Comparison of ENCODE assay signal across 9 cellular contexts in genomic region chr10:484441-484924, GRCh38.
DNase-seq lines count a peak whose midpoint lies in the region; ATAC-seq and TF ChIP-seq lines count a peak whose summit lies in the region.
"Had no signal": no experiment of that assay in that cellular context is flagged by ENCODE, and none has a peak within 500 bp of the region (broad histone marks: within the 10 kb centered on the region; RNA-seq: fewer than 3 reads in every experiment).

No MANE protein-coding gene starts in this region.

- H3K4me1 Mint-ChIP-seq in activated naive CD4-positive, alpha-beta T cell treated with anti-CD3 and anti-CD28 coated beads, Interleukin-2, amount 10 ng/mL, durations not matched to agents 7 days and 5 days = peaks cover 20% of the 10 kb centered on the region

- peak overlapping the region; percentile 80 for H3K4me3 Mint-ChIP-seq in activated naive CD4-positive, alpha-beta T cell treated with anti-CD3 and anti-CD28 coated beads, Interleukin-2, amount 10 ng/mL, durations not matched to agents 7 days and 5 days

- H3K27me3 Mint-ChIP-seq in activated naive CD4-positive, alpha-beta T cell treated with anti-CD3 and anti-CD28 coated beads, Interleukin-2, amount 10 ng/mL, durations not matched to agents 7 days and 5 days = peaks cover 10% of the 10 kb centered on the region

- WGBS in heart right ventricle, 2 donors = 63 to 66% methylated on average over 24 of the region's 24 CpGs

- peak overlapping the region; percentile 71 to 82 (median 74) for H3K9ac ChIP-seq in skeletal muscle tissue (ENCODE audit: low read depth in 1 of 3, low read length in 3 of 3)

- DNase-seq in DMS153 treated with DMSO at 0.1 percent for 48 hours (lab: John Stamatoyannopoulos, UW; ENCODE audit: unreplicated experiment) (peak; percentile 8), DMS153 (lab: John Stamatoyannopoulos, UW) (no peak), Kasumi-1 (lab: John Stamatoyannopoulos, UW) (peak; percentile 37 to 42), heart right ventricle (no peak), GF-D8 (lab: John Stamatoyannopoulos, UW) (no peak)
- peak; percentile 62 for DNase-seq in activated naive CD4-positive, alpha-beta T cell treated with anti-CD3 and anti-CD28 coated beads, Interleukin-2, amount 10 ng/mL, durations not matched to agents 7 days and 5 days

- no peak for TF ChIP-seq CTCF in heart right ventricle (IDR thresholded peaks at IDR 0.05)

- H3K4me3 ChIP-seq in heart right ventricle = peak overlapping the region in 9 of 10 donors; percentile 17 to 63 (median 51)
- H3K4me3 ChIP-seq in skeletal muscle tissue (ENCODE audit: low read length in 3 of 3) = peak overlapping the region; percentile 71 to 72 (median 72)

- H3K4me1 ChIP-seq in heart right ventricle (peaks cover 3 to 42% (median 18%) of the 10 kb centered on the region in 9 donors), skeletal muscle tissue (ENCODE audit: control insufficient read depth in 3 of 3, insufficient read depth in 3 of 3, low read length in 3 of 3) (peaks cover 47 to 71% (median 56%) of the 10 kb centered on the region in 3 donors)

- intact Hi-C loops in heart right ventricle (cut with DNase I) = no loop called here

- no peaks in the 10 kb centered on the region for H3K9me3 ChIP-seq in heart right ventricle
- no peaks in the 10 kb centered on the region for H3K9me3 ChIP-seq in skeletal muscle tissue (ENCODE audit: control insufficient read depth in 3 of 3, low read length in 3 of 3)

- H3K9me3 Mint-ChIP-seq in activated naive CD4-positive, alpha-beta T cell treated with anti-CD3 and anti-CD28 coated beads, Interleukin-2, amount 10 ng/mL, durations not matched to agents 7 days and 5 days = no peaks in the 10 kb centered on the region

- peak overlapping the region; percentile 95 for H3K27ac Mint-ChIP-seq in activated naive CD4-positive, alpha-beta T cell treated with anti-CD3 and anti-CD28 coated beads, Interleukin-2, amount 10 ng/mL, durations not matched to agents 7 days and 5 days

- CTCF ChIA-PET in activated naive CD4-positive, alpha-beta T cell treated with anti-CD3 and anti-CD28 coated beads, Interleukin-2, amount 10 ng/mL, durations not matched to agents 7 days and 5 days (lab: Charles Lee) = interaction anchor here (1.2 kb wide), 1 partner anchor 13 kb away, joined by 3 read pairs; no protein-coding TSS in a partner anchor

- peak overlapping the region in 9 of 10 donors; percentile 61 to 80 (median 69) for H3K27ac ChIP-seq in heart right ventricle
- peak overlapping the region; percentile 56 for H3K27ac ChIP-seq in skeletal muscle tissue (ENCODE audit: low read depth, low read length)
- H3K27ac ChIP-seq: 22Rv1 had no signal

- H3K27me3 ChIP-seq in heart right ventricle (no peaks in the 10 kb centered on the region), skeletal muscle tissue (ENCODE audit: control insufficient read depth in 3 of 3, insufficient read depth in 3 of 3, low read length in 3 of 3) (no peaks in the 10 kb centered on the region)

- H3K36me3 ChIP-seq in heart right ventricle (peaks cover 0 to 35% (median 0%) of the 10 kb centered on the region in 9 donors), skeletal muscle tissue (ENCODE audit: control insufficient read depth in 3 of 3, insufficient read depth in 3 of 3, low read length in 3 of 3) (peaks cover 0 to 4% (median 0%) of the 10 kb centered on the region in 3 donors)

- ATAC-seq in heart right ventricle (peak in 6 of 8 donors; percentile 22 to 60 (median 50)), GM18861 (IDR thresholded peaks at IDR 0.05; ENCODE audit: unreplicated experiment) (no peak)

- no peaks in the 10 kb centered on the region for H3K36me3 Mint-ChIP-seq in activated naive CD4-positive, alpha-beta T cell treated with anti-CD3 and anti-CD28 coated beads, Interleukin-2, amount 10 ng/mL, durations not matched to agents 7 days and 5 days

Comparison
In these comparisons a context has a peak if more than half of its experiments do, and no peak if none do; other contexts are left out.
1. DNase-seq: peak in DMS153 treated with DMSO at 0.1 percent for 48 hours (single experiment), Kasumi-1 (2 of 2) and activated naive CD4-positive, alpha-beta T cell treated with anti-CD3 and anti-CD28 coated beads, Interleukin-2, amount 10 ng/mL, durations not matched to agents 7 days and 5 days (single experiment); none in DMS153 (single experiment), heart right ventricle (0 of 2) and GF-D8 (single experiment).